10 cellular contexts compared by ENCODE assay signal in the genomic region with DNA sequence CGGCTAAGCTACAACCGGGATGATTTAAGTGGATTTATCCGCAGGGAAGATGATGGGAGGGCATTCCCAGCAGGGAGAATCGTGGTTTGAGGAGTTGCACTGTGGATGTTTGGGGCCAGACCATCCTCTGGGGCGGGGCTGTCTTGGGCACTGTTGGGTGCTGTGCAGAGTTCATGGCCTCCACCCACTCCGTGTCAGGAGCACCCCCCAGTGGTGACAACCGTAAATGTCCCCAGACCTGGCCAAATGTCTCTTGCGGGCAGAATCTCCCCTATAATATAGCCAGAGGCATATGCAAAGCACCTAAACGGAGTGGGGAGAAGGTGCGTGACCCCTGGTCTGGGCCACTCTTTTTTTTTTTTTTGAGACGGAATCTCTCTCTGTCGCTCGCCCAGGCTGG. TPM values are rescaled to one million over a fixed set of nuclear protein-coding genes. Genes with fewer than 3 reads are reported as not detected.
DNase-seq lines count a peak whose midpoint lies in the region; ATAC-seq and TF ChIP-seq lines count a peak whose summit lies in the region.
"Had no signal": no experiment of that assay in that cellular context is flagged by ENCODE, and none has a peak within 500 bp of the region (broad histone marks: within the 10 kb centered on the region; RNA-seq: fewer than 3 reads in every experiment).

No MANE protein-coding gene starts in this region.

- no peaks in the 10 kb centered on the region for H3K36me3 ChIP-seq in MM.1S (replicated peaks; ENCODE audit: insufficient read depth, low read length)
- peaks cover 20% of the 10 kb centered on the region for H3K36me3 ChIP-seq in fibroblast of lung (ENCODE audit: control insufficient read depth, insufficient read depth, low read length)

- H3K9me3 ChIP-seq in MM.1S (replicated peaks; ENCODE audit: insufficient read depth, low read length) = no peaks in the 10 kb centered on the region
- no peaks in the 10 kb centered on the region for H3K9me3 ChIP-seq in fibroblast of lung (ENCODE audit: control insufficient read depth, insufficient read depth, low read depth, low read length)

- no peaks in the 10 kb centered on the region for H3K79me2 ChIP-seq in MM.1S (ENCODE audit: low read length)
- peaks cover 30% of the 10 kb centered on the region for H3K79me2 ChIP-seq in fibroblast of lung (ENCODE audit: control insufficient read depth, insufficient read depth, low read length)

- H3F3A ChIP-seq in MM.1S (ENCODE audit: insufficient read depth, low read length) = no peaks in the 10 kb centered on the region

- H2AFZ ChIP-seq in MM.1S (ENCODE audit: low read length) (no peak overlapping the region), fibroblast of lung (ENCODE audit: low read length) (no peak overlapping the region)

- ATAC-seq in GM21526 (IDR thresholded peaks at IDR 0.05; ENCODE audit: low FRiP score, unreplicated experiment) (no peak), HG02571 (IDR thresholded peaks at IDR 0.05; ENCODE audit: unreplicated experiment) (no peak), GM18502 (IDR thresholded peaks at IDR 0.05; ENCODE audit: poor library complexity, unreplicated experiment) (no peak)

- H3K27me3 ChIP-seq in MM.1S (replicated peaks; ENCODE audit: insufficient read depth, low read length) = peaks cover 67% of the 10 kb centered on the region
- H3K27me3 ChIP-seq in fibroblast of lung (ENCODE audit: control insufficient read depth, insufficient read depth, low read length) = no peaks in the 10 kb centered on the region

- peak; percentile 57 for TF ChIP-seq CTCF in MM.1S (IDR thresholded peaks at IDR 0.05; ENCODE audit: low read length)
- TF ChIP-seq CTCF in fibroblast of lung (conservative IDR thresholded peaks at IDR 0.05 in 1 of 2, IDR thresholded peaks at IDR 0.05 in 1 of 2; ENCODE audit: low read depth in 1 of 2, low read length in 2 of 2) = peak; percentile 20 to 34

- H3K27ac ChIP-seq in MM.1S (ENCODE audit: low read length) = no peak overlapping the region
- no peak overlapping the region for H3K27ac ChIP-seq in fibroblast of lung (ENCODE audit: insufficient read depth, low read length)

- DNase-seq in D341Med (ENCODE audit: low spot score) = peak; percentile 83
- peak; percentile 45 for DNase-seq in MM.1S
- DNase-seq in activated CD8-positive, alpha-beta memory T cell treated with anti-CD3 and anti-CD28 coated beads, Interleukin-2, amount 50 U/mL, for 4 hours = peak; percentile 62
- DNase-seq in fibroblast of lung (ENCODE audit: low read depth in 2 of 2) = no peak
- DNase-seq in stimulated activated CD4-positive, alpha-beta T cell treated with anti-CD3 and anti-CD28 coated beads, Interleukin-12 subunit alpha, Interleukin-12 subunit beta, amount 100 ng/mL, for 24 hours (ENCODE audit: low read depth in 2 of 2) = peak; percentile 14 to 47

- H3K4me3 ChIP-seq in MM.1S (ENCODE audit: low read length) = no peak overlapping the region
- H3K4me3 ChIP-seq in fibroblast of lung (replicated peaks in 1 of 4; ENCODE audit: control extremely low read depth in 1 of 4, insufficient read depth in 1 of 4, low read depth in 3 of 4, low read length in 4 of 4) = no peak overlapping the region

- no peaks in the 10 kb centered on the region for H4K20me1 ChIP-seq in MM.1S (ENCODE audit: insufficient read depth, low read length)
- no peaks in the 10 kb centered on the region for H4K20me1 ChIP-seq in fibroblast of lung (ENCODE audit: control insufficient read depth, extremely low read depth, insufficient read depth, low read length)

- no peak overlapping the region for H3K9ac ChIP-seq in MM.1S (ENCODE audit: low read length)
- H3K9ac ChIP-seq in fibroblast of lung (ENCODE audit: insufficient read depth, low read length) = no peak overlapping the region

- H3K4me1 ChIP-seq in MM.1S (ENCODE audit: low read length) (no peaks in the 10 kb centered on the region), fibroblast of lung (ENCODE audit: control insufficient read depth, extremely low read depth, insufficient read depth, low read length) (peaks cover 10% of the 10 kb centered on the region)

- no peak overlapping the region for H3K4me2 ChIP-seq in MM.1S (ENCODE audit: low read depth, low read length)
- H3K4me2 ChIP-seq in fibroblast of lung (ENCODE audit: extremely low read depth, insufficient read depth, low read length) = no peak overlapping the region

- no peaks in the 10 kb centered on the region for H3K9me2 ChIP-seq in MM.1S (replicated peaks; ENCODE audit: insufficient read depth, low read length)

RNA-seq across cellular contexts. Expression of a gene that starts 40.2 kb away (rescaled TPM):
- not detected in 2 replicates for total RNA-seq in fibroblast of lung
- not detected in 2 replicates for polyA plus RNA-seq in fibroblast of lung
- not detected in 2 replicates for polyA plus RNA-seq in fibroblast of lung (2012)
- polyA minus RNA-seq in fibroblast of lung (ENCODE audit: low replicate concordance) = not detected in 2 replicates
- total RNA-seq: HT1080, mononuclear cell had no signal

RNA-seq across cellular contexts. Expression of a gene that starts 43.2 kb away (rescaled TPM):
- not detected in 2 replicates for total RNA-seq in fibroblast of lung
- not detected in 2 replicates for polyA plus RNA-seq in fibroblast of lung
- not detected in 2 replicates for polyA plus RNA-seq in fibroblast of lung (2012)
- polyA minus RNA-seq in fibroblast of lung (ENCODE audit: low replicate concordance) = not detected in 2 replicates
- total RNA-seq: HT1080, mononuclear cell had no signal

Comparison
In these comparisons a context has a peak if more than half of its experiments do, and no peak if none do; other contexts are left out.
1. DNase-seq: peak in D341Med (single experiment), MM.1S (single experiment), activated CD8-positive, alpha-beta memory T cell treated with anti-CD3 and anti-CD28 coated beads, Interleukin-2, amount 50 U/mL, for 4 hours (single experiment) and stimulated activated CD4-positive, alpha-beta T cell treated with anti-CD3 and anti-CD28 coated beads, Interleukin-12 subunit alpha, Interleukin-12 subunit beta, amount 100 ng/mL, for 24 hours (2 of 2); none in fibroblast of lung (0 of 2).